Comparison of ENCODE assay signal across 3 cellular contexts in the genomic region with DNA sequence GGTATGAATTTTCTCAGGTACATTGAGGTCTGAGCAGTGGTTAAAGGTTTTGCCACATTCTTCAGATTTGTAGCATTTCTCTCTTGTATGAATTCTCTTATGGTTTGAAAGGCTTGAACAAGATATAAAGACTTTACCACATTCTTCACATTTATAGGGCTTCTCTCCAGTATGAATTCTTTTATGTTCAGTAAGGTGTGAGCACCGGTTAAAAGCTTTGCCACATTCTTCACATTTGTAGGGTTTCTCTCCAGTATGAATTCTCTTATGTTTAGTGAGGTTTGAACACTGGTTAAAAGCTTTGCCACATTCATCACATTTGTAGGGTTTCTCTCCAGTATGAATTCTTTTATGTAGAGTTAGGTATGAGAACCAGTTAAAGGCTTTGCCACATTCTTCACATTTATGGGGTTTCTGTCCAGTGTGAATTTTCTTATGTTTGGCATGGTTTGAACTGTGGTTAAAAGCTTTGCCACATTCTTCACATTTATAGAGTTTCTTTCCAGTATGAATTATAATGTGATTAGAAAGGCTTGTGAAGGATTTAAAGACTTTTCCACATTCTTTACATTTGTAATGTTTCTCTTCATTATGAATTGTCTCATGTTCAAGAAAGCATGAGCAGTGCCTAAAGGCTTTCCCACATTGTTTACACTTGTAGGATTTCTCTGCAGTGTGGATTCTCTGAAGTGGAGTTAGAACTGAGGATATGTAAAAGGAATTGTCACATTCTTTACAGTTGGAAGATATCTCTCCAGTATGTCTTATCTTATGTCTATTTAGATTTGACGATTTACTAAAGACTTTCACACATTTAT.
A peak's percentile ranks its signal among the peaks of the same experiment; 100 is the strongest.
TF ChIP-seq lines count a peak whose summit lies in the region.

No MANE protein-coding gene starts in this region.

TF ChIP-seq in IMR-90, 13 proteins besides CTCF, POLR2A, EP300 and RAD21:
- TF ChIP-seq, protein P1, sequence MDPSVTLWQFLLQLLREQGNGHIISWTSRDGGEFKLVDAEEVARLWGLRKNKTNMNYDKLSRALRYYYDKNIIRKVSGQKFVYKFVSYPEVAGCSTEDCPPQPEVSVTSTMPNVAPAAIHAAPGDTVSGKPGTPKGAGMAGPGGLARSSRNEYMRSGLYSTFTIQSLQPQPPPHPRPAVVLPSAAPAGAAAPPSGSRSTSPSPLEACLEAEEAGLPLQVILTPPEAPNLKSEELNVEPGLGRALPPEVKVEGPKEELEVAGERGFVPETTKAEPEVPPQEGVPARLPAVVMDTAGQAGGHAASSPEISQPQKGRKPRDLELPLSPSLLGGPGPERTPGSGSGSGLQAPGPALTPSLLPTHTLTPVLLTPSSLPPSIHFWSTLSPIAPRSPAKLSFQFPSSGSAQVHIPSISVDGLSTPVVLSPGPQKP (IDR thresholded peaks at IDR 0.05; ENCODE audit: borderline replicate concordance, low read depth, low read length): no peak
- TF ChIP-seq SMC3 (IDR thresholded peaks at IDR 0.05; ENCODE audit: low read depth, low read length) (no peak), NFE2L2 (IDR thresholded peaks at IDR 0.05; ENCODE audit: low read depth, low read length) (no peak), MAFK (IDR thresholded peaks at IDR 0.05; ENCODE audit: low read depth, low read length) (no peak), MAZ (IDR thresholded peaks at IDR 0.05; ENCODE audit: borderline replicate concordance, low read depth, low read length) (no peak), FOS (IDR thresholded peaks at IDR 0.05; ENCODE audit: low read depth, low read length) (no peak), MXI1 (IDR thresholded peaks at IDR 0.05; ENCODE audit: borderline replicate concordance, low read depth, low read length) (no peak), RFX5 (IDR thresholded peaks at IDR 0.05; ENCODE audit: low read depth, low read length) (no peak), BHLHE40 (IDR thresholded peaks at IDR 0.05; ENCODE audit: low read depth, low read length) (no peak), CHD1 (IDR thresholded peaks at IDR 0.05; ENCODE audit: low read depth, low read length) (no peak), RCOR1 (IDR thresholded peaks at IDR 0.05; ENCODE audit: insufficient replicate concordance, low read length) (no peak), CEBPB (IDR thresholded peaks at IDR 0.05; ENCODE audit: low read depth, low read length) (no peak)
- TF ChIP-seq, protein P2, sequence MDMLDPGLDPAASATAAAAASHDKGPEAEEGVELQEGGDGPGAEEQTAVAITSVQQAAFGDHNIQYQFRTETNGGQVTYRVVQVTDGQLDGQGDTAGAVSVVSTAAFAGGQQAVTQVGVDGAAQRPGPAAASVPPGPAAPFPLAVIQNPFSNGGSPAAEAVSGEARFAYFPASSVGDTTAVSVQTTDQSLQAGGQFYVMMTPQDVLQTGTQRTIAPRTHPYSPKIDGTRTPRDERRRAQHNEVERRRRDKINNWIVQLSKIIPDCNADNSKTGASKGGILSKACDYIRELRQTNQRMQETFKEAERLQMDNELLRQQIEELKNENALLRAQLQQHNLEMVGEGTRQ (IDR thresholded peaks at IDR 0.05; ENCODE audit: low read depth, low read length): no peak

TF ChIP-seq in GM12878, 131 proteins besides CTCF, POLR2A, EP300 and RAD21:
- TF ChIP-seq ZNF274 (IDR thresholded peaks at IDR 0.05; ENCODE audit: insufficient read depth, insufficient read length): peak; percentile 65
- no peak for TF ChIP-seq ASH2L (IDR thresholded peaks at IDR 0.05; ENCODE audit: borderline replicate concordance, low read depth)
- TF ChIP-seq JUNB (IDR thresholded peaks at IDR 0.05): no peak
- TF ChIP-seq ZBED1 (IDR thresholded peaks at IDR 0.05; ENCODE audit: borderline replicate concordance): no peak
TF ChIP-seq in GM12878: peak in this region for 1.

TF ChIP-seq in liver, 16 proteins besides CTCF, POLR2A, EP300 and RAD21:
- TF ChIP-seq FOXA1 (IDR thresholded peaks at IDR 0.05) (no peak), JUND (IDR thresholded peaks at IDR 0.05) (no peak), HNF4G (IDR thresholded peaks at IDR 0.05) (no peak), HNF4A (conservative IDR thresholded peaks at IDR 0.05) (no peak), TAF1 (conservative IDR thresholded peaks at IDR 0.05) (no peak), FOXA2 (IDR thresholded peaks at IDR 0.05) (no peak), RXRA (IDR thresholded peaks at IDR 0.05) (no peak), EGR1 (IDR thresholded peaks at IDR 0.05; ENCODE audit: low read depth in 2 of 2) (no peak), NR2F2 (IDR thresholded peaks at IDR 0.05) (no peak), GABPA (IDR thresholded peaks at IDR 0.05 in 1 of 2, conservative IDR thresholded peaks at IDR 0.05 in 1 of 2) (no peak), YY1 (IDR thresholded peaks at IDR 0.05) (no peak), SP1 (IDR thresholded peaks at IDR 0.05) (no peak)
- TF ChIP-seq, protein P3, sequence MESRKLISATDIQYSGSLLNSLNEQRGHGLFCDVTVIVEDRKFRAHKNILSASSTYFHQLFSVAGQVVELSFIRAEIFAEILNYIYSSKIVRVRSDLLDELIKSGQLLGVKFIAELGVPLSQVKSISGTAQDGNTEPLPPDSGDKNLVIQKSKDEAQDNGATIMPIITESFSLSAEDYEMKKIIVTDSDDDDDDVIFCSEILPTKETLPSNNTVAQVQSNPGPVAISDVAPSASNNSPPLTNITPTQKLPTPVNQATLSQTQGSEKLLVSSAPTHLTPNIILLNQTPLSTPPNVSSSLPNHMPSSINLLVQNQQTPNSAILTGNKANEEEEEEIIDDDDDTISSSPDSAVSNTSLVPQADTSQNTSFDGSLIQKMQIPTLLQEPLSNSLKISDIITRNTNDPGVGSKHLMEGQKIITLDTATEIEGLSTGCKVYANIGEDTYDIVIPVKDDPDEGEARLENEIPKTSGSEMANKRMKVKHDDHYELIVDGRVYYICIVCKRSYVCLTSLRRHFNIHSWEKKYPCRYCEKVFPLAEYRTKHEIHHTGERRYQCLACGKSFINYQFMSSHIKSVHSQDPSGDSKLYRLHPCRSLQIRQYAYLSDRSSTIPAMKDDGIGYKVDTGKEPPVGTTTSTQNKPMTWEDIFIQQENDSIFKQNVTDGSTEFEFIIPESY (IDR thresholded peaks at IDR 0.05): no peak
- TF ChIP-seq, protein P4, sequence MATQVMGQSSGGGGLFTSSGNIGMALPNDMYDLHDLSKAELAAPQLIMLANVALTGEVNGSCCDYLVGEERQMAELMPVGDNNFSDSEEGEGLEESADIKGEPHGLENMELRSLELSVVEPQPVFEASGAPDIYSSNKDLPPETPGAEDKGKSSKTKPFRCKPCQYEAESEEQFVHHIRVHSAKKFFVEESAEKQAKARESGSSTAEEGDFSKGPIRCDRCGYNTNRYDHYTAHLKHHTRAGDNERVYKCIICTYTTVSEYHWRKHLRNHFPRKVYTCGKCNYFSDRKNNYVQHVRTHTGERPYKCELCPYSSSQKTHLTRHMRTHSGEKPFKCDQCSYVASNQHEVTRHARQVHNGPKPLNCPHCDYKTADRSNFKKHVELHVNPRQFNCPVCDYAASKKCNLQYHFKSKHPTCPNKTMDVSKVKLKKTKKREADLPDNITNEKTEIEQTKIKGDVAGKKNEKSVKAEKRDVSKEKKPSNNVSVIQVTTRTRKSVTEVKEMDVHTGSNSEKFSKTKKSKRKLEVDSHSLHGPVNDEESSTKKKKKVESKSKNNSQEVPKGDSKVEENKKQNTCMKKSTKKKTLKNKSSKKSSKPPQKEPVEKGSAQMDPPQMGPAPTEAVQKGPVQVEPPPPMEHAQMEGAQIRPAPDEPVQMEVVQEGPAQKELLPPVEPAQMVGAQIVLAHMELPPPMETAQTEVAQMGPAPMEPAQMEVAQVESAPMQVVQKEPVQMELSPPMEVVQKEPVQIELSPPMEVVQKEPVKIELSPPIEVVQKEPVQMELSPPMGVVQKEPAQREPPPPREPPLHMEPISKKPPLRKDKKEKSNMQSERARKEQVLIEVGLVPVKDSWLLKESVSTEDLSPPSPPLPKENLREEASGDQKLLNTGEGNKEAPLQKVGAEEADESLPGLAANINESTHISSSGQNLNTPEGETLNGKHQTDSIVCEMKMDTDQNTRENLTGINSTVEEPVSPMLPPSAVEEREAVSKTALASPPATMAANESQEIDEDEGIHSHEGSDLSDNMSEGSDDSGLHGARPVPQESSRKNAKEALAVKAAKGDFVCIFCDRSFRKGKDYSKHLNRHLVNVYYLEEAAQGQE (IDR thresholded peaks at IDR 0.05): no peak
- TF ChIP-seq, protein P5, sequence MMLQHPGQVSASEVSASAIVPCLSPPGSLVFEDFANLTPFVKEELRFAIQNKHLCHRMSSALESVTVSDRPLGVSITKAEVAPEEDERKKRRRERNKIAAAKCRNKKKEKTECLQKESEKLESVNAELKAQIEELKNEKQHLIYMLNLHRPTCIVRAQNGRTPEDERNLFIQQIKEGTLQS (IDR thresholded peaks at IDR 0.05): no peak
- TF ChIP-seq, protein P6, sequence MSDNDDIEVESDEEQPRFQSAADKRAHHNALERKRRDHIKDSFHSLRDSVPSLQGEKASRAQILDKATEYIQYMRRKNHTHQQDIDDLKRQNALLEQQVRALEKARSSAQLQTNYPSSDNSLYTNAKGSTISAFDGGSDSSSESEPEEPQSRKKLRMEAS (IDR thresholded peaks at IDR 0.05): no peak
